In the genomic region with DNA sequence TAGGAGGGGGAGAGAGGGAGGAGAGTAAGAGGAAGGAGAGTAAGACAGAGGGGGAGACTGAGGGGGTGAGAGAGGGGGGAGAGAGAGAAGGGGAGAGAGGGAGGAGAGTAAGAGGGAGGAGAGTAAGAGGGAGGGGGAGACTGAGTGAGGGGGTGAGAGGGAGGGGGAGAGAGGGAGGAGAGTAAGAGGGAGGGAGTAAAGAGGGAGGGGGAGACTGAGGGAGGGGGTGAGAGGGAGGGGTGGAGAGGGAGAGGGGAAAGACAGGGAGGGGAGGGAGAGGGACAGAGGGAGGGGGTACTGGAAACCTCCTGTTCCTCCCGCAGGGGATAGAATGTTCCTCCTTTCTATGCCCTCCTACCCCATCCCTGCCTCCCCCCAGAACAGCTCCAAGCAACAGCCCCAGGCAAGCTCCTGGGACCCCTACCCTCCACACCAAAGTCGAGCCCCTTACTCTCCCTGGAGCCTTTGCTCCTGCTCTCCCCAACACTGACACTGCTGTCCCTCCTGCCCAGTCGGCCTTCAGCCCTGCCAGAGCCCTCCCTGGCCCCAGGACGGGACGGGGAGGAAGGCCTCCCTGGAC, we compare ENCODE assay signal across 8 cellular contexts. TPM values are rescaled to one million over a fixed set of nuclear protein-coding genes. Genes with fewer than 3 reads are reported as not detected.
DNase-seq lines count a peak whose midpoint lies in the region; ATAC-seq and TF ChIP-seq lines count a peak whose summit lies in the region.
"Not testable (repeated sequence)": the region's sequence is repeated elsewhere in the genome, so short reads cannot be mapped to it uniquely, and the experiment has no call there.

No MANE protein-coding gene starts in this region.

- WGBS in mesodermal cell (ENCODE audit: insufficient coverage in 2 of 2), 2 experiments = 13% methylated on average over 1 of the region's 5 CpGs; no CpG with 5 or more reads in 1 of the 2 experiments
- WGBS in aorta, 2 donors = 13 to 28% methylated on average over 4 to 5 of the region's 5 CpGs

- H3K4me3 Mint-ChIP-seq in dendritic cell treated with granulocyte-macrophage colony-stimulating factor and Interleukin-4, amounts not matched to agents 40 ng/mL and 50 ng/mL, for 4 days = peak overlapping the region; percentile 75

- intact Hi-C loops in dendritic cell treated with granulocyte-macrophage colony-stimulating factor and Interleukin-4, amounts not matched to agents 40 ng/mL and 50 ng/mL, for 4 days (cut with micrococcal nuclease); gastrocnemius medialis (cut with DNase I; ENCODE audit: low total_unique reads); aorta (cut with DNase I): not testable (repeated sequence)

- H3K4me1 ChIP-seq in cardiac muscle cell (ENCODE audit: low read depth); mesodermal cell (ENCODE audit: control insufficient read depth, insufficient read depth, low read length, poor library complexity, severe bottlenecking); gastrocnemius medialis; aorta (ENCODE audit: control insufficient read depth in 1 of 2, insufficient read depth in 2 of 2, low read length in 2 of 2): not testable (repeated sequence)

- H3K27ac Mint-ChIP-seq in dendritic cell treated with granulocyte-macrophage colony-stimulating factor and Interleukin-4, amounts not matched to agents 40 ng/mL and 50 ng/mL, for 4 days = peak overlapping the region; percentile 97

- H3K4me1 Mint-ChIP-seq in dendritic cell treated with granulocyte-macrophage colony-stimulating factor and Interleukin-4, amounts not matched to agents 40 ng/mL and 50 ng/mL, for 4 days (ENCODE audit: low read depth) = not testable (repeated sequence)

- H3K36me3 Mint-ChIP-seq in dendritic cell treated with granulocyte-macrophage colony-stimulating factor and Interleukin-4, amounts not matched to agents 40 ng/mL and 50 ng/mL, for 4 days (ENCODE audit: low read depth) = not testable (repeated sequence)

- H3K4me3 ChIP-seq in cardiac muscle cell; aorta (ENCODE audit: low read length in 2 of 2): not testable (repeated sequence)
- H3K4me3 ChIP-seq in mesodermal cell (ENCODE audit: extremely low read depth, insufficient read depth, low read length, poor library complexity, severe bottlenecking) (peak overlapping the region; percentile 26), gastrocnemius medialis (peak overlapping the region; percentile 5 to 50 (median 45))

- not testable (repeated sequence) for TF ChIP-seq CTCF in cardiac muscle cell (IDR thresholded peaks at IDR 0.05; ENCODE audit: low read depth, low read length); gastrocnemius medialis (IDR thresholded peaks at IDR 0.05 in 4 of 5, conservative IDR thresholded peaks at IDR 0.05 in 1 of 5)

- H3K9me3 Mint-ChIP-seq in dendritic cell treated with granulocyte-macrophage colony-stimulating factor and Interleukin-4, amounts not matched to agents 40 ng/mL and 50 ng/mL, for 4 days = not testable (repeated sequence)

- H3K27ac ChIP-seq in cardiac muscle cell = not testable (repeated sequence)
- H3K27ac ChIP-seq in mesodermal cell (ENCODE audit: low read depth, low read length, severe bottlenecking) (peak overlapping the region; percentile 59), gastrocnemius medialis (peak overlapping the region; percentile 83 to 89 (median 86)), aorta (ENCODE audit: low read depth in 1 of 2, low read length in 2 of 2) (peak overlapping the region; percentile 44 to 87)

- in situ Hi-C loops in gastrocnemius medialis (cut with MboI; ENCODE audit: low sequenced_read_pairs in 4 of 4) = not testable (repeated sequence)

- not testable (repeated sequence) for TF ChIP-seq POLR2A in gastrocnemius medialis (IDR thresholded peaks at IDR 0.05)

- not testable (repeated sequence) for H3K27me3 ChIP-seq in cardiac muscle cell; gastrocnemius medialis; aorta (ENCODE audit: control insufficient read depth in 1 of 2, insufficient read depth in 2 of 2, low read length in 1 of 2)

- DNase-seq in GM04504 (ENCODE audit: low read depth) (peak; percentile 32), NAMALWA (ENCODE audit: low spot score) (peak; percentile 56), cardiac muscle cell (ENCODE audit: low read depth in 1 of 2, low spot score in 1 of 2) (peak; percentile 61), gastrocnemius medialis (peak; percentile 65 to 81), aorta (peak; percentile 60 to 67)
- DNase-seq in activated T-cell treated with anti-CD3 and anti-CD28 coated beads, Interleukin-2, amount 50 U/mL, for 1 hour = peak; percentile 23

- H3K36me3 ChIP-seq in cardiac muscle cell; mesodermal cell (ENCODE audit: control insufficient read depth, insufficient read depth, low read length); gastrocnemius medialis; aorta (ENCODE audit: control insufficient read depth in 1 of 2, insufficient read depth in 2 of 2, low read length in 1 of 2): not testable (repeated sequence)

- H3K9me3 ChIP-seq in cardiac muscle cell (ENCODE audit: low read depth); mesodermal cell (ENCODE audit: control insufficient read depth, low read length); gastrocnemius medialis; aorta (ENCODE audit: control insufficient read depth, low read length): not testable (repeated sequence)

- ATAC-seq in gastrocnemius medialis (peak; percentile 16 to 38), aorta (ENCODE audit: low FRiP score) (peak; percentile 3)

- H3K27me3 Mint-ChIP-seq in dendritic cell treated with granulocyte-macrophage colony-stimulating factor and Interleukin-4, amounts not matched to agents 40 ng/mL and 50 ng/mL, for 4 days = not testable (repeated sequence)

RNA-seq across cellular contexts. Expression of gene RASA4B, which starts 4.8 kb away (rescaled TPM):
- total RNA-seq in cardiac muscle cell = 4.7 and 15.1 TPM in 2 replicates
- polyA plus RNA-seq in cardiac muscle cell = 8.5 and 15.1 TPM in 2 replicates
- polyA plus RNA-seq in mesodermal cell (2013, experiment 1 of 2) = 10.6 TPM
- 8.6 TPM for polyA plus RNA-seq in mesodermal cell (2013, experiment 2 of 2)
- total RNA-seq in gastrocnemius medialis = 100 to 1,000 TPM in 2 of 4 donors, 10 to 100 TPM in 2; 38.0 to 127 (median 86.0) TPM
- total RNA-seq in aorta = 10 to 100 TPM; 44.1 to 81.9 TPM
- 10 to 100 TPM; 14.4 to 50.9 TPM for polyA plus RNA-seq in aorta

RNA-seq across cellular contexts. Expression of gene UPK3BL2, which starts 30.8 kb away (rescaled TPM):
- total RNA-seq in cardiac muscle cell (10.0 and 23.9 TPM in 2 replicates), gastrocnemius medialis (1 to 10 TPM in 2 of 4 donors, not detected in 2; 1.6 to 3.0 TPM), aorta (10 to 100 TPM; 19.5 to 41.7 TPM)
- polyA plus RNA-seq in cardiac muscle cell (29.7 and 31.2 TPM in 2 replicates), aorta (10 to 100 TPM in 1 of 2 donors, 1 to 10 TPM in 1; 4.0 to 27.5 TPM)
- polyA plus RNA-seq in mesodermal cell (2013, experiment 1 of 2) = 8.0 TPM
- 8.4 TPM for polyA plus RNA-seq in mesodermal cell (2013, experiment 2 of 2)

RNA-seq across cellular contexts. Expression of gene POLR2J, which starts 34.0 kb away (rescaled TPM):
- total RNA-seq in cardiac muscle cell (31.8 and 65.3 TPM in 2 replicates), gastrocnemius medialis (10 to 100 TPM; 25.7 to 67.9 (median 51.6) TPM), aorta (10 to 100 TPM; 29.6 to 35.9 TPM)
- polyA plus RNA-seq in cardiac muscle cell (92.3 and 121 TPM in 2 replicates), aorta (10 to 100 TPM; 90.0 to 92.9 TPM)
- polyA plus RNA-seq in mesodermal cell (2013, experiment 1 of 2) = 78.0 TPM
- 70.1 TPM for polyA plus RNA-seq in mesodermal cell (2013, experiment 2 of 2)

RNA-seq across cellular contexts. Expression of gene SPDYE2, which starts 38.3 kb away (rescaled TPM):
- total RNA-seq in cardiac muscle cell = not detected in 2 replicates
- polyA plus RNA-seq in cardiac muscle cell = 8.5 and 12.5 TPM in 2 replicates
- not detected for polyA plus RNA-seq in mesodermal cell (2013, experiment 1 of 2)
- polyA plus RNA-seq in mesodermal cell (2013, experiment 2 of 2) = not detected
- not detected for total RNA-seq in gastrocnemius medialis
- not detected for total RNA-seq in aorta
- not detected for polyA plus RNA-seq in aorta

RNA-seq across cellular contexts. Expression of gene LRWD1, which starts 47.9 kb away (rescaled TPM):
- total RNA-seq in cardiac muscle cell (34.9 and 46.0 TPM in 2 replicates), gastrocnemius medialis (10 to 100 TPM in 3 of 4 donors, 1 to 10 TPM in 1; 7.5 to 24.5 (median 18.0) TPM), aorta (1 to 10 TPM; 8.6 to 9.4 TPM)
- polyA plus RNA-seq in cardiac muscle cell (26.8 and 27.6 TPM in 2 replicates), aorta (10 to 100 TPM; 13.4 to 16.5 TPM)
- 19.5 TPM for polyA plus RNA-seq in mesodermal cell (2013, experiment 1 of 2)
- 15.8 TPM for polyA plus RNA-seq in mesodermal cell (2013, experiment 2 of 2)

Comparison
In these comparisons a context has a peak if more than half of its experiments do, and no peak if none do; other contexts are left out.
1. DNase-seq: peak in every context shown above with its lines; median percentile 73 in gastrocnemius medialis; 64 in aorta; 61 in cardiac muscle cell; 56 in NAMALWA; 32 in GM04504; 23 in activated T-cell treated with anti-CD3 and anti-CD28 coated beads, Interleukin-2, amount 50 U/mL, for 1 hour.